8 cellular contexts compared by ENCODE assay signal in the genomic region with DNA sequence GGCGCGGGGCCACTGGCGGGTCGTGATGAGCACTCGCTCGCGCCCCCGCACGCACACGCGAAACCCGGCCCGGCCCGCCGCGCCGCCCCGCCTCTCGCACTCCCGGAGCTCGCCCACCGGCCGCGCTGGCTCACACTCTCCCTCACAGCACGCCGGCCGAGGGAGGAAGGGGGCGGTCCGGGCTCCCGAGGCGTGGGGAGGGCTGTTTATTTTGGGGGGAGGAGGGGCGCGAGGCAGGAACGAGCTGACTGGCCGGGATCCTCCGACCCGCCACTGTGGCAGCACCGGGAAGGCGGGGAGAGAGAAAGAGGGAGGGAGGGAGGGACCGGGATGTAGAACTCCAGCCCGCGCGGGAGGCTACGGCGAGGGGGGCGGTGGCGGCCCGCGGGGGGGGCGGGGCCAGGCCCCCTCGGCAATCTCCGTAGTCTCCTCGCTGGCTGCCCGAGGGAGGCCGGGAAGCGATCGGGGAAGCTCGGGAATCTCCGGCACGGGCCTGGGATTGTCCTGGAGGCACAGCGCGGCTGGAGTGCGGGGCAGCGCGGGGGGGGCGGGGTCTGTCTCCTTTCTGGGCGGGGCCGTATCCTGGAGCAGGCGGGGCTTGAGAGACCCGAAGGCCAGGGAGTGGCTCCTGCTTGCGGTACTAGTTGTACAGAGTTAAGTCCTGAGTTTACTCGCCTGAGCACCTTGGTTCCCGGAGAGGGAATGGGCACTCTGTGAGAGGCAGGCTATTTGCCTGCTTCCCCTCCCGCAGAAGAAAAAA. TPM values are rescaled to one million over a fixed set of nuclear protein-coding genes. Genes with fewer than 3 reads are reported as not detected.
DNase-seq lines count a peak whose midpoint lies in the region; ATAC-seq, FAIRE-seq and TF ChIP-seq lines count a peak whose summit lies in the region.

A gene with protein sequence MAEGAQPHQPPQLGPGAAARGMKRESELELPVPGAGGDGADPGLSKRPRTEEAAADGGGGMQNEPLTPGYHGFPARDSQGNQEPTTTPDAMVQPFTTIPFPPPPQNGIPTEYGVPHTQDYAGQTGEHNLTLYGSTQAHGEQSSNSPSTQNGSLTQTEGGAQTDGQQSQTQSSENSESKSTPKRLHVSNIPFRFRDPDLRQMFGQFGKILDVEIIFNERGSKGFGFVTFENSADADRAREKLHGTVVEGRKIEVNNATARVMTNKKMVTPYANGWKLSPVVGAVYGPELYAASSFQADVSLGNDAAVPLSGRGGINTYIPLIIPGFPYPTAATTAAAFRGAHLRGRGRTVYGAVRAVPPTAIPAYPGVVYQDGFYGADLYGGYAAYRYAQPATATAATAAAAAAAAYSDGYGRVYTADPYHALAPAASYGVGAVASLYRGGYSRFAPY (minus strand): TSS at position 179 of the 760 bp plus-strand sequence. CDS start 399 bp downstream, outside the sequence.

- H3K27me3 Mint-ChIP-seq in activated T-helper 17 cell treated with anti-CD3 and anti-CD28 coated beads, Interleukin-2, amount 50 U/mL, for 72 hours = peaks cover 3% of the 10 kb centered on the region

- H3K79me2 ChIP-seq in Karpas-422 (ENCODE audit: low read length) = no peaks in the 10 kb centered on the region

- no peaks in the 10 kb centered on the region for H3K36me3 Mint-ChIP-seq in activated T-helper 17 cell treated with anti-CD3 and anti-CD28 coated beads, Interleukin-2, amount 50 U/mL, for 72 hours (ENCODE audit: low read depth)

- H4K20me1 ChIP-seq in Karpas-422 (ENCODE audit: insufficient read depth, low read depth, low read length) = no peaks in the 10 kb centered on the region

- peak; percentile 87 for ATAC-seq in activated T-helper 17 cell treated with anti-CD3 and anti-CD28 coated beads, Interleukin-2, amount 50 U/mL, for 72 hours (replicated peaks)
- no peak for ATAC-seq in HG03175 (IDR thresholded peaks at IDR 0.05; ENCODE audit: unreplicated experiment)

- intact Hi-C loops in esophagus squamous epithelium (cut with DNase I) = no loop called here

- H3K4me3 ChIP-seq in Karpas-422 (ENCODE audit: low read length) = peak within 1 kb of the TSS; percentile 84
- H3K4me3 ChIP-seq in esophagus squamous epithelium = peak within 1 kb of the TSS; percentile 78 to 97 (median 86)
- peak within 1 kb of the TSS; percentile 95 to 97 for H3K4me3 ChIP-seq in muscle layer of colon (ENCODE audit: low read depth in 1 of 2, low read length in 2 of 2)

- H3K4me2 ChIP-seq in Karpas-422 (ENCODE audit: low read depth, low read length, poor library complexity, severe bottlenecking) = peak within 1 kb of the TSS; percentile 97

- H3K4me1 ChIP-seq in Karpas-422 (ENCODE audit: low read length) (peaks cover 26% of the 10 kb centered on the region), esophagus squamous epithelium (peaks cover 5 to 47% (median 11%) of the 10 kb centered on the region in 3 donors), muscle layer of colon (ENCODE audit: insufficient read depth, low read length) (peaks cover 15% of the 10 kb centered on the region)

- TF ChIP-seq POLR2A in esophagus squamous epithelium (IDR thresholded peaks at IDR 0.05) = peak in 1 of 4 donors; percentile 66

- 2% methylated on average over 6 to 9 of the region's 74 CpGs for WGBS in esophagus squamous epithelium, 2 donors

- H3K4me3 Mint-ChIP-seq in activated T-helper 17 cell treated with anti-CD3 and anti-CD28 coated beads, Interleukin-2, amount 50 U/mL, for 72 hours = peak within 1 kb of the TSS; percentile 84

- peaks cover 13% of the 10 kb centered on the region for H3K4me1 Mint-ChIP-seq in activated T-helper 17 cell treated with anti-CD3 and anti-CD28 coated beads, Interleukin-2, amount 50 U/mL, for 72 hours

- no peak for FAIRE-seq in RCC 7860 (lab: Jason Lieb, UNC)

- peak within 1 kb of the TSS; percentile 63 for H2AFZ ChIP-seq in Karpas-422 (ENCODE audit: low read length)

- peak; percentile 97 for DNase-seq in Daoy (ENCODE audit: low read depth)
- peak; percentile 85 for DNase-seq in Karpas-422
- peak; percentile 90 for DNase-seq in RCC 7860 (ENCODE audit: low spot score)
- peak; percentile 77 for DNase-seq in esophagus squamous epithelium (lab: John Stamatoyannopoulos, UW)
- DNase-seq in stimulated activated CD8-positive, alpha-beta memory T cell treated with anti-CD3 and anti-CD28 coated beads, Interleukin-4, amount 100 ng/mL, for 24 hours (ENCODE audit: low read depth) = peak; percentile 68

- no peak for TF ChIP-seq CTCF in esophagus squamous epithelium (IDR thresholded peaks at IDR 0.05)

- no peaks in the 10 kb centered on the region for H3K9me2 ChIP-seq in Karpas-422 (replicated peaks; ENCODE audit: insufficient read depth, low read length)

- no peaks in the 10 kb centered on the region for H3K36me3 ChIP-seq in Karpas-422 (ENCODE audit: insufficient read depth, low read length)
- H3K36me3 ChIP-seq in esophagus squamous epithelium = peaks cover 0 to 4% (median 0%) of the 10 kb centered on the region in 3 donors
- no peaks in the 10 kb centered on the region for H3K36me3 ChIP-seq in muscle layer of colon (ENCODE audit: insufficient read depth, low read length)

- peak within 1 kb of the TSS; percentile 81 for H3K9ac ChIP-seq in Karpas-422 (ENCODE audit: low read length)
- H3K9ac ChIP-seq in muscle layer of colon (ENCODE audit: low read length) = peak within 1 kb of the TSS; percentile 92

- H3K9me3 ChIP-seq in Karpas-422 (ENCODE audit: low read length) = no peaks in the 10 kb centered on the region
- H3K9me3 ChIP-seq in esophagus squamous epithelium = no peaks in the 10 kb centered on the region
- no peaks in the 10 kb centered on the region for H3K9me3 ChIP-seq in muscle layer of colon (ENCODE audit: low read length)

- H3K27me3 ChIP-seq in Karpas-422 (ENCODE audit: low read length) (no peaks in the 10 kb centered on the region; the same call in 1 of the 2 replicates), esophagus squamous epithelium (no peaks in the 10 kb centered on the region), muscle layer of colon (ENCODE audit: control insufficient read depth in 1 of 2, insufficient read depth in 2 of 2, low read length in 2 of 2) (no peaks in the 10 kb centered on the region)

- peak within 1 kb of the TSS; percentile 79 for H3K27ac Mint-ChIP-seq in activated T-helper 17 cell treated with anti-CD3 and anti-CD28 coated beads, Interleukin-2, amount 50 U/mL, for 72 hours

- no peaks in the 10 kb centered on the region for H3K9me3 Mint-ChIP-seq in activated T-helper 17 cell treated with anti-CD3 and anti-CD28 coated beads, Interleukin-2, amount 50 U/mL, for 72 hours

- H3K27ac ChIP-seq in Karpas-422 (ENCODE audit: low read length) (no peak within 1 kb of the TSS), esophagus squamous epithelium (peak within 1 kb of the TSS; percentile 91 to 96 (median 94)), muscle layer of colon (ENCODE audit: low read depth, low read length) (peak within 1 kb of the TSS; percentile 81)

RNA-seq across cellular contexts. Expression of the gene that starts here (rescaled TPM):
- total RNA-seq in Daoy (2014; rRNA removed; shearing (Covaris generic)) = 67.0 and 83.1 TPM in 2 replicates
- 24.2 TPM in 2 replicates for total RNA-seq in Karpas-422 (2014; rRNA removed; shearing (Covaris generic); ENCODE audit: low replicate concordance)
- total RNA-seq in activated T-helper 17 cell treated with anti-CD3 and anti-CD28 coated beads, Interleukin-2, amount 50 U/mL, for 72 hours = 1 to 10 TPM; 4.0 to 4.3 TPM
- 10 to 100 TPM; 33.3 to 69.6 (median 46.3) TPM for total RNA-seq in esophagus squamous epithelium
